Comparison of ENCODE assay signal across 8 cellular contexts in the genomic region with DNA sequence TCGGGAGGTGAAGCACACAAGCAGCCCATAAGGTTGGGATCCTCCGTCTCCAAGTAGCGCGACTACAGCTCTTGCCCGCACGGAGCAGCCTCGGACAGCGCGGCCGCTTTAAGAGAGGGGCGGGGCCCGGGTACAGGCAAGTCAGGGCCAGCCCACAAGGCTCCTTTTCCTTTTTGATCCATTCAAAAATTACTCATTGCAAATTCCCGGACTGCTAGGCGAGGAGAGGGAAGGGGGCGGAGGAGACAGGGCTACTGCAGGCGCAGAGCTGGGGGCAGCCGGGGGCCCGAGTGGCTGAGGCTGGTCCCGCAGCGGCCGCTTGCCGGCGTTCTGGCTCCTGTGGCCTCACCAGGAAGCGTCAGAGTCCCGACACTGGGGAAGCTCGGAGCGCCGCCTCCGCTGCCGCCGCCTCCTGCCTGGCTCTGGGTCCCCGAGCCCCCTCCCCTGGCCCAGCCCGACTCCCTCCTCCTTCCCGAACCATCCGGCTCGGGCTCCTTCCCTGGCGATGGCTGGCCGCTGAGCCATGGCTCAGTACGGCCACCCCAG. TPM values are rescaled to one million over a fixed set of nuclear protein-coding genes. Genes with fewer than 3 reads are reported as not detected.
A peak's percentile ranks its signal among the peaks of the same experiment; 100 is the strongest.
DNase-seq lines count a peak whose midpoint lies in the region; ATAC-seq and TF ChIP-seq lines count a peak whose summit lies in the region.

A gene with protein sequence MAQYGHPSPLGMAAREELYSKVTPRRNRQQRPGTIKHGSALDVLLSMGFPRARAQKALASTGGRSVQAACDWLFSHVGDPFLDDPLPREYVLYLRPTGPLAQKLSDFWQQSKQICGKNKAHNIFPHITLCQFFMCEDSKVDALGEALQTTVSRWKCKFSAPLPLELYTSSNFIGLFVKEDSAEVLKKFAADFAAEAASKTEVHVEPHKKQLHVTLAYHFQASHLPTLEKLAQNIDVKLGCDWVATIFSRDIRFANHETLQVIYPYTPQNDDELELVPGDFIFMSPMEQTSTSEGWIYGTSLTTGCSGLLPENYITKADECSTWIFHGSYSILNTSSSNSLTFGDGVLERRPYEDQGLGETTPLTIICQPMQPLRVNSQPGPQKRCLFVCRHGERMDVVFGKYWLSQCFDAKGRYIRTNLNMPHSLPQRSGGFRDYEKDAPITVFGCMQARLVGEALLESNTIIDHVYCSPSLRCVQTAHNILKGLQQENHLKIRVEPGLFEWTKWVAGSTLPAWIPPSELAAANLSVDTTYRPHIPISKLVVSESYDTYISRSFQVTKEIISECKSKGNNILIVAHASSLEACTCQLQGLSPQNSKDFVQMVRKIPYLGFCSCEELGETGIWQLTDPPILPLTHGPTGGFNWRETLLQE (plus strand): TSS at position 196 of the 546 bp plus-strand sequence. CDS start 328 bp downstream, at position 524.

- no peak for TF ChIP-seq CTCF in Calu3 (IDR thresholded peaks at IDR 0.05; ENCODE audit: unreplicated experiment)

- no peaks in the 10 kb centered on the region for H3K27me3 Mint-ChIP-seq in Calu3 (ENCODE audit: unreplicated experiment)
- H3K27me3 Mint-ChIP-seq in activated naive CD4-positive, alpha-beta T cell treated with anti-CD3 and anti-CD28 coated beads, Interleukin-2, amount 50 U/mL, for 24 hours, result no peaks in the 10 kb centered on the region

- peak within 1 kb of the TSS; percentile 94 for H3K4me3 Mint-ChIP-seq in Calu3 (ENCODE audit: low read depth, unreplicated experiment)
- H3K4me3 Mint-ChIP-seq in activated naive CD4-positive, alpha-beta T cell treated with anti-CD3 and anti-CD28 coated beads, Interleukin-2, amount 50 U/mL, for 24 hours, result peak within 1 kb of the TSS; percentile 96

- H3K27me3 ChIP-seq in HUES48 (ENCODE audit: control insufficient read depth, insufficient read depth, low read length) (peaks cover 25% of the 10 kb centered on the region), neuron (ENCODE audit: insufficient read depth, low read length) (peaks cover 4% of the 10 kb centered on the region)

- peaks cover 18% of the 10 kb centered on the region for H3K4me1 Mint-ChIP-seq in Calu3 (ENCODE audit: low read depth, unreplicated experiment)
- peaks cover 47% of the 10 kb centered on the region for H3K4me1 Mint-ChIP-seq in activated naive CD4-positive, alpha-beta T cell treated with anti-CD3 and anti-CD28 coated beads, Interleukin-2, amount 50 U/mL, for 24 hours

- no TSS peak for BruUV-seq in Calu3 (replicated peaks; lab: Mats Ljungman, UMichigan)

- H2AFZ ChIP-seq in neuron (ENCODE audit: low read depth, low read length), result peak within 1 kb of the TSS; percentile 83

- intact Hi-C loops in Calu3 (cut with micrococcal nuclease; ENCODE audit: unreplicated experiment), result no loop called here

- peak within 1 kb of the TSS; percentile 30; the same call in 1 of the 2 replicates for H3K9ac ChIP-seq in HUES48 (ENCODE audit: low read depth, low read length)

- CTCF ChIA-PET in Calu3 (lab: Charles Lee), result interaction anchor here (0.6 to 1.7 kb wide), 6 partner anchors 9 to 198 kb away, joined by 3 to 6 read pairs (median 4); no protein-coding TSS in a partner anchor

- H3K9me3 ChIP-seq in HUES48 (ENCODE audit: control insufficient read depth, insufficient read depth, low read length) (no peaks in the 10 kb centered on the region), neuron (ENCODE audit: low read length) (no peaks in the 10 kb centered on the region)

- ATAC-seq in GM21423 (IDR thresholded peaks at IDR 0.05; ENCODE audit: unreplicated experiment) (peak; percentile 69), SK-N-SH treated with all-trans-retinoic acid at 6 μM for 48 hours (peak; percentile 90)

- H3K36me3 ChIP-seq in HUES48 (ENCODE audit: control insufficient read depth, insufficient read depth, low read length), result no peaks in the 10 kb centered on the region
- no peaks in the 10 kb centered on the region for H3K36me3 ChIP-seq in neuron (ENCODE audit: insufficient read depth, low read length)

- peak within 1 kb of the TSS; percentile 58 for H3K27ac Mint-ChIP-seq in Calu3 (ENCODE audit: unreplicated experiment)
- peak within 1 kb of the TSS; percentile 91 for H3K27ac Mint-ChIP-seq in activated naive CD4-positive, alpha-beta T cell treated with anti-CD3 and anti-CD28 coated beads, Interleukin-2, amount 50 U/mL, for 24 hours

- H3K4me3 ChIP-seq in HUES48 (ENCODE audit: low read depth, low read length) (peak within 1 kb of the TSS; percentile 91), neuron (ENCODE audit: low read length) (peak within 1 kb of the TSS; percentile 91)

- peak within 1 kb of the TSS; percentile 70 for H3K27ac ChIP-seq in HUES48 (ENCODE audit: low read depth, low read length)
- peak within 1 kb of the TSS; percentile 77 for H3K27ac ChIP-seq in substantia nigra (ENCODE audit: low read depth, low read length, poor library complexity, severe bottlenecking)

- H3K9me3 Mint-ChIP-seq in Calu3 (ENCODE audit: low read depth, unreplicated experiment), result no peaks in the 10 kb centered on the region
- H3K9me3 Mint-ChIP-seq in activated naive CD4-positive, alpha-beta T cell treated with anti-CD3 and anti-CD28 coated beads, Interleukin-2, amount 50 U/mL, for 24 hours, result no peaks in the 10 kb centered on the region

- peaks cover 28% of the 10 kb centered on the region for H3K36me3 Mint-ChIP-seq in Calu3 (ENCODE audit: insufficient read depth, unreplicated experiment)
- H3K36me3 Mint-ChIP-seq in activated naive CD4-positive, alpha-beta T cell treated with anti-CD3 and anti-CD28 coated beads, Interleukin-2, amount 50 U/mL, for 24 hours, result no peaks in the 10 kb centered on the region

- peaks cover 6% of the 10 kb centered on the region; the same call in 1 of the 2 replicates for H3K4me1 ChIP-seq in HUES48 (ENCODE audit: control insufficient read depth, insufficient read depth, low read length)
- H3K4me1 ChIP-seq in neuron (ENCODE audit: insufficient read depth, low read length), result peaks cover 5% of the 10 kb centered on the region

- DNase-seq in Calu3 (peak; percentile 80), germinal center (ENCODE audit: low spot score) (peak; percentile 61), substantia nigra (lab: John Stamatoyannopoulos, UW) (peak in 46 of 49 donors; percentile 11 to 87 (median 65))

TF ChIP-seq in SK-N-SH treated with all-trans-retinoic acid at 6 μM for 48 hours, 23 proteins besides CTCF, POLR2A, EP300 and RAD21:
- TF ChIP-seq TCF4 (CRISPR knock-in tag; IDR thresholded peaks at IDR 0.05; ENCODE audit: borderline replicate concordance), result no peak
- TF ChIP-seq ZNF8 (CRISPR knock-in tag; IDR thresholded peaks at IDR 0.05), result no peak
- no peak for TF ChIP-seq PPARA (CRISPR knock-in tag; IDR thresholded peaks at IDR 0.05; ENCODE audit: borderline replicate concordance)
- no peak for TF ChIP-seq ZNF565 (CRISPR knock-in tag; conservative IDR thresholded peaks at IDR 0.05; ENCODE audit: low read depth)
- TF ChIP-seq BACH2 (CRISPR knock-in tag; IDR thresholded peaks at IDR 0.05; ENCODE audit: borderline replicate concordance), result no peak
- TF ChIP-seq, protein P1, sequence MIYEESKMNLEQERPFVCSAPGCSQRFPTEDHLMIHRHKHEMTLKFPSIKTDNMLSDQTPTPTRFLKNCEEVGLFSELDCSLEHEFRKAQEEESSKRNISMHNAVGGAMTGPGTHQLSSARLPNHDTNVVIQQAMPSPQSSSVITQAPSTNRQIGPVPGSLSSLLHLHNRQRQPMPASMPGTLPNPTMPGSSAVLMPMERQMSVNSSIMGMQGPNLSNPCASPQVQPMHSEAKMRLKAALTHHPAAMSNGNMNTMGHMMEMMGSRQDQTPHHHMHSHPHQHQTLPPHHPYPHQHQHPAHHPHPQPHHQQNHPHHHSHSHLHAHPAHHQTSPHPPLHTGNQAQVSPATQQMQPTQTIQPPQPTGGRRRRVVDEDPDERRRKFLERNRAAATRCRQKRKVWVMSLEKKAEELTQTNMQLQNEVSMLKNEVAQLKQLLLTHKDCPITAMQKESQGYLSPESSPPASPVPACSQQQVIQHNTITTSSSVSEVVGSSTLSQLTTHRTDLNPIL (CRISPR knock-in tag; IDR thresholded peaks at IDR 0.05; ENCODE audit: low read depth), result no peak
- TF ChIP-seq ZNF70 (CRISPR knock-in tag; IDR thresholded peaks at IDR 0.05), result no peak

RNA-seq across cellular contexts. Expression of the gene that starts here (rescaled TPM):
- 46.0 and 74.9 TPM in 2 replicates for total RNA-seq in Calu3 (2022)

Comparison
In these comparisons a context has a peak if more than half of its experiments do, and no peak if none do; other contexts are left out.
1. Peak in every context shown above with its lines: DNase-seq, ATAC-seq, H3K4me3 ChIP-seq and H3K27ac ChIP-seq.